14 cellular contexts compared by ENCODE assay signal in genomic region chr14:67409461-67409860, GRCh38. TPM values are rescaled to one million over a fixed set of nuclear protein-coding genes. Genes with fewer than 3 reads are reported as not detected.
A peak's percentile ranks its signal among the peaks of the same experiment; 100 is the strongest.
DNase-seq lines count a peak whose midpoint lies in the region; ATAC-seq and TF ChIP-seq lines count a peak whose summit lies in the region.
"Had no signal": no experiment of that assay in that cellular context is flagged by ENCODE, and none has a peak within 500 bp of the region (broad histone marks: within the 10 kb centered on the region; RNA-seq: fewer than 3 reads in every experiment).

No MANE protein-coding gene starts in this region.

- H3K27me3 Mint-ChIP-seq in activated CD8-positive, alpha-beta T cell treated with anti-CD3 and anti-CD28 coated beads, Interleukin-2, amount 10 ng/mL, durations not matched to agents 7 days and 5 days (ENCODE audit: low read depth) = peaks cover 23% of the 10 kb centered on the region

- H3K27me3 ChIP-seq in RWPE2 (ENCODE audit: insufficient read depth, poor library complexity, severe bottlenecking) (no peaks in the 10 kb centered on the region), smooth muscle cell (ENCODE audit: low read depth) (no peaks in the 10 kb centered on the region)

- H3K27ac ChIP-seq in RWPE2 (ENCODE audit: poor library complexity, severe bottlenecking) = peak overlapping the region; percentile 94
- peak overlapping the region; percentile 75 for H3K27ac ChIP-seq in mesodermal cell (ENCODE audit: low read depth, low read length, severe bottlenecking)
- no peak overlapping the region for H3K27ac ChIP-seq in smooth muscle cell (ENCODE audit: low read depth)

- ATAC-seq in RWPE2 (ENCODE audit: low read depth) (0 out of 3 replicates have a peak, but pooled peaks have one; percentile 3), HG03378 (IDR thresholded peaks at IDR 0.05; ENCODE audit: unreplicated experiment) (no peak)
- ATAC-seq in activated CD8-positive, alpha-beta T cell treated with anti-CD3 and anti-CD28 coated beads, Interleukin-2, amount 10 ng/mL, durations not matched to agents 7 days and 5 days = no peak
- ATAC-seq: PC-3 had no signal

- TF ChIP-seq CTCF in RWPE2 (IDR thresholded peaks at IDR 0.05; ENCODE audit: poor library complexity, severe bottlenecking) (no peak), epithelial cell of esophagus (IDR thresholded peaks at IDR 0.05; ENCODE audit: insufficient read depth, low read depth, low read length, missing control alignments) (no peak), smooth muscle cell (IDR thresholded peaks at IDR 0.05; ENCODE audit: borderline replicate concordance, insufficient read depth, poor library complexity, severe bottlenecking) (no peak)

- H3K27ac Mint-ChIP-seq in activated CD8-positive, alpha-beta T cell treated with anti-CD3 and anti-CD28 coated beads, Interleukin-2, amount 10 ng/mL, durations not matched to agents 7 days and 5 days = no peak overlapping the region

- no peak overlapping the region for H3K9ac ChIP-seq in smooth muscle cell (ENCODE audit: low read depth)

- no peaks in the 10 kb centered on the region for H3K79me2 ChIP-seq in smooth muscle cell (ENCODE audit: low read depth)

- CTCF ChIA-PET in activated CD8-positive, alpha-beta T cell treated with anti-CD3 and anti-CD28 coated beads, Interleukin-2, amount 10 ng/mL, durations not matched to agents 7 days and 5 days (lab: Charles Lee) = interaction anchor here (1.2 kb wide), 1 partner anchor 50 kb away, joined by 3 read pairs; the partner anchor contains the start of gene ATP6V1D

- H3K4me2 ChIP-seq in smooth muscle cell = peak overlapping the region; percentile 18

- peak overlapping the region; percentile 62 for H3K4me3 ChIP-seq in RWPE2 (ENCODE audit: severe bottlenecking)
- no peak overlapping the region for H3K4me3 ChIP-seq in epithelial cell of esophagus (ENCODE audit: low read length)
- no peak overlapping the region for H3K4me3 ChIP-seq in mesodermal cell (ENCODE audit: extremely low read depth, insufficient read depth, low read length, poor library complexity, severe bottlenecking)
- no peak overlapping the region for H3K4me3 ChIP-seq in smooth muscle cell

- H3K4me1 ChIP-seq in RWPE2 (ENCODE audit: insufficient read depth, poor library complexity, severe bottlenecking) (peaks cover 39% of the 10 kb centered on the region), mesodermal cell (ENCODE audit: control insufficient read depth, insufficient read depth, low read length, poor library complexity, severe bottlenecking) (peaks cover 32% of the 10 kb centered on the region), smooth muscle cell (ENCODE audit: low read depth) (peaks cover 3% of the 10 kb centered on the region)

- DNase-seq in RWPE2 (ENCODE audit: low spot score) (peak; percentile 55), epithelial cell of esophagus (ENCODE audit: low read depth) (peak; percentile 66), smooth muscle cell (lab: John Stamatoyannopoulos, UW; ENCODE audit: unreplicated experiment) (no peak)
- DNase-seq in activated CD8-positive, alpha-beta T cell treated with anti-CD3 and anti-CD28 coated beads, Interleukin-2, amount 10 ng/mL, durations not matched to agents 7 days and 5 days = no peak
- DNase-seq in stimulated activated CD8-positive, alpha-beta memory T cell treated with anti-CD3 and anti-CD28 coated beads, Interleukin-4, amount 100 ng/mL, for 48 hours = no peak
- DNase-seq: COR-L47, MV-4-11, NCI-H1417, NCI-H1930, NCI-H446, NCI-H69, PC-3 had no signal

- peaks cover 18% of the 10 kb centered on the region for H3K4me1 Mint-ChIP-seq in activated CD8-positive, alpha-beta T cell treated with anti-CD3 and anti-CD28 coated beads, Interleukin-2, amount 10 ng/mL, durations not matched to agents 7 days and 5 days (ENCODE audit: low read depth)

- H3K9me3 ChIP-seq in RWPE2 (ENCODE audit: severe bottlenecking) (no peaks in the 10 kb centered on the region), mesodermal cell (ENCODE audit: control insufficient read depth, low read length) (no peaks in the 10 kb centered on the region), smooth muscle cell (replicated peaks; ENCODE audit: low read depth) (no peaks in the 10 kb centered on the region)

- H4K20me1 ChIP-seq in smooth muscle cell (ENCODE audit: low read depth) = no peaks in the 10 kb centered on the region

- WGBS in mesodermal cell (ENCODE audit: insufficient coverage in 2 of 2), 2 experiments = 71 to 80% methylated on average over 5 to 8 of the region's 8 CpGs
- WGBS in smooth muscle cell (ENCODE audit: low lambda C conversion rate) = 19% methylated on average over 8 of the region's 8 CpGs

- no peak overlapping the region for H3K4me3 Mint-ChIP-seq in activated CD8-positive, alpha-beta T cell treated with anti-CD3 and anti-CD28 coated beads, Interleukin-2, amount 10 ng/mL, durations not matched to agents 7 days and 5 days

- no peaks in the 10 kb centered on the region for H3K9me3 Mint-ChIP-seq in activated CD8-positive, alpha-beta T cell treated with anti-CD3 and anti-CD28 coated beads, Interleukin-2, amount 10 ng/mL, durations not matched to agents 7 days and 5 days (ENCODE audit: insufficient read depth)

- H2AFZ ChIP-seq in smooth muscle cell (ENCODE audit: low read depth) = peak overlapping the region; percentile 55

- POLR2A ChIA-PET in activated CD8-positive, alpha-beta T cell treated with anti-CD3 and anti-CD28 coated beads, Interleukin-2, amount 10 ng/mL, durations not matched to agents 7 days and 5 days (lab: Charles Lee) = interaction anchor here (0.8 kb wide), 1 partner anchor 103 kb away, joined by 3 read pairs; no protein-coding TSS in a partner anchor

- H3K36me3 Mint-ChIP-seq in activated CD8-positive, alpha-beta T cell treated with anti-CD3 and anti-CD28 coated beads, Interleukin-2, amount 10 ng/mL, durations not matched to agents 7 days and 5 days (ENCODE audit: low read depth) = no peaks in the 10 kb centered on the region

- H3K36me3 ChIP-seq in RWPE2 (ENCODE audit: low read depth) = peaks cover 59% of the 10 kb centered on the region
- no peaks in the 10 kb centered on the region for H3K36me3 ChIP-seq in mesodermal cell (ENCODE audit: control insufficient read depth, insufficient read depth, low read length)
- no peaks in the 10 kb centered on the region for H3K36me3 ChIP-seq in smooth muscle cell (ENCODE audit: low read depth)

- no peaks in the 10 kb centered on the region for H3F3A ChIP-seq in smooth muscle cell (ENCODE audit: low read depth)

RNA-seq across cellular contexts. Expression of gene PLEK2, which starts 2.5 kb away (rescaled TPM):
- 4.3 TPM for polyA plus RNA-seq in mesodermal cell (2013, experiment 1 of 2)
- 2.8 TPM for polyA plus RNA-seq in mesodermal cell (2013, experiment 2 of 2)
- 1.8 and 3.1 TPM in 2 replicates for total RNA-seq in smooth muscle cell
- 1.6 and 4.2 TPM in 2 replicates for polyA plus RNA-seq in smooth muscle cell
- not detected for total RNA-seq in activated CD8-positive, alpha-beta T cell treated with anti-CD3 and anti-CD28 coated beads, Interleukin-2, amount 10 ng/mL, durations not matched to agents 7 days and 5 days

RNA-seq across cellular contexts. Expression of gene EIF2S1, which starts 49.3 kb away (rescaled TPM):
- 87.5 TPM for polyA plus RNA-seq in mesodermal cell (2013, experiment 1 of 2)
- 89.7 TPM for polyA plus RNA-seq in mesodermal cell (2013, experiment 2 of 2)
- 93.9 and 121 TPM in 2 replicates for total RNA-seq in smooth muscle cell
- 126 and 133 TPM in 2 replicates for polyA plus RNA-seq in smooth muscle cell
- 100 to 1,000 TPM; 136 to 150 TPM for total RNA-seq in activated CD8-positive, alpha-beta T cell treated with anti-CD3 and anti-CD28 coated beads, Interleukin-2, amount 10 ng/mL, durations not matched to agents 7 days and 5 days

RNA-seq across cellular contexts. Expression of gene ATP6V1D, which starts 49.9 kb away (rescaled TPM):
- 97.4 TPM for polyA plus RNA-seq in mesodermal cell (2013, experiment 1 of 2)
- 91.5 TPM for polyA plus RNA-seq in mesodermal cell (2013, experiment 2 of 2)
- 93.8 and 95.2 TPM in 2 replicates for total RNA-seq in smooth muscle cell
- 119 and 122 TPM in 2 replicates for polyA plus RNA-seq in smooth muscle cell
- 10 to 100 TPM; 36.5 to 43.6 TPM for total RNA-seq in activated CD8-positive, alpha-beta T cell treated with anti-CD3 and anti-CD28 coated beads, Interleukin-2, amount 10 ng/mL, durations not matched to agents 7 days and 5 days

Comparison
In these comparisons a context has a peak if more than half of its experiments do, and no peak if none do; other contexts are left out.
1. DNase-seq: peak in RWPE2 (single experiment) and epithelial cell of esophagus (single experiment); none in smooth muscle cell (single experiment), activated CD8-positive, alpha-beta T cell treated with anti-CD3 and anti-CD28 coated beads, Interleukin-2, amount 10 ng/mL, durations not matched to agents 7 days and 5 days (single experiment) and stimulated activated CD8-positive, alpha-beta memory T cell treated with anti-CD3 and anti-CD28 coated beads, Interleukin-4, amount 100 ng/mL, for 48 hours (single experiment).